In the genomic region with DNA sequence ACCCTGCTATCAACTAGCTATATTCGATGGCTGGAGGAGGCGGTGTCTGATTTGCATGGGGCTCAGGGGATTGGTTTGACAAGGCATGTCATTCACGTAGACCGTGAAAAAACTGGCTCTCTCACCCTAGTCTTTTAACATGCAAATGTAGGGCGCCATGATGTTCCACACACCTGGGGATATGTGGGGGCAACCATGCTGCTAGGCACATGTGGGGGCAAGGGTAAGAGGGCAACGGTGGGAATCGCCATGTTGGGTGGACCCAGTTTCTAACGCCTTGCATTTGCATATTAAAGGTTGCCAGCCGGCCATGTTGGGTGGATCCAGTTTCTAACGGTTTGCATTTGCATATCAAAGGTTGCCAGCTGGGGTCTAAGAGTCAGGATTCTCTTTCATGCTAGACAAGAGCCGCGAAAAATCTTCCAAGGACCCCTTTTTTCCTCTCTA, we compare ENCODE assay signal across 1 cellular context.
A peak's percentile ranks its signal among the peaks of the same experiment; 100 is the strongest.
TF ChIP-seq lines count a peak whose summit lies in the region.

No MANE protein-coding gene starts in this region.

TF ChIP-seq in K562, 482 proteins besides CTCF, POLR2A, EP300 and RAD21 (continued from another document and continues in another):
- TF ChIP-seq, protein P1, sequence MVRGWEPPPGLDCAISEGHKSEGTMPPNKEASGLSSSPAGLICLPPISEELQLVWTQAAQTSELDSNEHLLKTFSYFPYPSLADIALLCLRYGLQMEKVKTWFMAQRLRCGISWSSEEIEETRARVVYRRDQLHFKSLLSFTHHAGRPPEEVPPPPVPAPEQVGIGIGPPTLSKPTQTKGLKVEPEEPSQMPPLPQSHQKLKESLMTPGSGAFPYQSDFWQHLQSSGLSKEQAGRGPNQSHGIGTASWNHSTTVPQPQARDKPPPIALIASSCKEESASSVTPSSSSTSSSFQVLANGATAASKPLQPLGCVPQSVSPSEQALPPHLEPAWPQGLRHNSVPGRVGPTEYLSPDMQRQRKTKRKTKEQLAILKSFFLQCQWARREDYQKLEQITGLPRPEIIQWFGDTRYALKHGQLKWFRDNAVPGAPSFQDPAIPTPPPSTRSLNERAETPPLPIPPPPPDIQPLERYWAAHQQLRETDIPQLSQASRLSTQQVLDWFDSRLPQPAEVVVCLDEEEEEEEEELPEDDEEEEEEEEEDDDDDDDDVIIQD (CRISPR knock-in tag; IDR thresholded peaks at IDR 0.05) = no peak
- TF ChIP-seq CBX1 (IDR thresholded peaks at IDR 0.05; ENCODE audit: low read depth) (no peak), CXXC5 (CRISPR knock-in tag; IDR thresholded peaks at IDR 0.05) (peak; percentile 67), MAZ (CRISPR knock-in tag; conservative IDR thresholded peaks at IDR 0.05 in 1 of 2, IDR thresholded peaks at IDR 0.05 in 1 of 2) (no peak; a peak in 2 of 4 replicates), UBTF (IDR thresholded peaks at IDR 0.05; ENCODE audit: borderline replicate concordance in 1 of 2, low read depth in 2 of 2, low read length in 2 of 2) (no peak), CHD2 (IDR thresholded peaks at IDR 0.05; ENCODE audit: low read depth, low read length) (no peak), ZNF24 (IDR thresholded peaks at IDR 0.05) (no peak), POLR3G (IDR thresholded peaks at IDR 0.05; ENCODE audit: extremely low read depth, insufficient read length, insufficient replicate concordance) (no peak), SMARCA5 (IDR thresholded peaks at IDR 0.05) (no peak), CBFB (CRISPR knock-in tag; IDR thresholded peaks at IDR 0.05) (no peak), POLR2H (tag; IDR thresholded peaks at IDR 0.05; ENCODE audit: low read depth) (0 out of 2 replicates have a peak, but pooled peaks have one; percentile 24), ID3 (CRISPR knock-in tag; IDR thresholded peaks at IDR 0.05) (no peak), ID3 (tag; IDR thresholded peaks at IDR 0.05) (no peak), XRCC3 (IDR thresholded peaks at IDR 0.05) (no peak), MAFF (IDR thresholded peaks at IDR 0.05; ENCODE audit: low read length) (no peak), CREB5 (CRISPR knock-in tag; IDR thresholded peaks at IDR 0.05) (no peak), E2F5 (CRISPR knock-in tag; IDR thresholded peaks at IDR 0.05) (no peak), HIVEP1 (CRISPR knock-in tag; IDR thresholded peaks at IDR 0.05) (no peak), AFF4 (CRISPR knock-in tag; IDR thresholded peaks at IDR 0.05) (no peak), ZNF280B (CRISPR knock-in tag; IDR thresholded peaks at IDR 0.05) (no peak), ZC3H8 (IDR thresholded peaks at IDR 0.05) (no peak), ZNF384 (IDR thresholded peaks at IDR 0.05; ENCODE audit: low read depth, low read length) (peak; percentile 76), MGA (IDR thresholded peaks at IDR 0.05) (peak; percentile 68), ZNF41 (CRISPR knock-in tag; conservative IDR thresholded peaks at IDR 0.05) (no peak), U2AF1 (optimal IDR thresholded peaks at IDR 0.05; ENCODE audit: low read depth, low read length) (no peak), BRF2 (IDR thresholded peaks at IDR 0.05; ENCODE audit: borderline replicate concordance, insufficient read depth, insufficient read length) (no peak)
